In genomic region chr7:130069179-130069977, GRCh38 we compare ENCODE assay signal across 8 cellular contexts. TPM values are rescaled to one million over a fixed set of nuclear protein-coding genes. Genes with fewer than 3 reads are reported as not detected.
DNase-seq lines count a peak whose midpoint lies in the region; ATAC-seq and TF ChIP-seq lines count a peak whose summit lies in the region.

No MANE protein-coding gene starts in this region.

- H3K27me3 Mint-ChIP-seq in CD8-positive, alpha-beta memory T cell: peaks cover 0 to 4% of the 10 kb centered on the region in 2 donors

- H3K36me3 Mint-ChIP-seq in CD8-positive, alpha-beta memory T cell: peaks cover 0 to 17% (median 3%) of the 10 kb centered on the region in 3 donors

- CTCF ChIA-PET in CD8-positive, alpha-beta memory T cell (lab: Charles Lee): interaction anchor here (0.9 to 1.8 kb wide), 6 partner anchors 9 to 689 kb away, joined by 3 to 9 read pairs (median 4); partner anchors contain the start of gene TMEM209

- no peaks in the 10 kb centered on the region for H3K9me3 ChIP-seq in CD8-positive, alpha-beta memory T cell (ENCODE audit: low read length)
- no peaks in the 10 kb centered on the region for H3K9me3 ChIP-seq in neuron (ENCODE audit: low read length)

- no peak for DNase-seq in CD8-positive, alpha-beta memory T cell
- DNase-seq in NCI-H69 (lab: John Stamatoyannopoulos, UW) (peak; percentile 27), dorsolateral prefrontal cortex (no peak), nucleus accumbens (lab: John Stamatoyannopoulos, UW) (no peak), superior temporal gyrus (ENCODE audit: extremely low spot score) (no peak), C1 segment of cervical spinal cord (lab: John Stamatoyannopoulos, UW) (no peak)

- H3K9me3 Mint-ChIP-seq in CD8-positive, alpha-beta memory T cell: peaks cover 0 to 2% (median 0%) of the 10 kb centered on the region in 5 donors

- peak overlapping the region; percentile 19 to 97 (median 91) for H3K27ac Mint-ChIP-seq in CD8-positive, alpha-beta memory T cell

- H3K27me3 ChIP-seq in CD8-positive, alpha-beta memory T cell (ENCODE audit: insufficient read depth, low read length, poor library complexity, severe bottlenecking): no peaks in the 10 kb centered on the region
- peaks cover 0 to 4% (median 0%) of the 10 kb centered on the region in 45 donors for H3K27me3 ChIP-seq in dorsolateral prefrontal cortex
- H3K27me3 ChIP-seq in neuron (ENCODE audit: insufficient read depth, low read length): no peaks in the 10 kb centered on the region

- H3K27ac ChIP-seq in CD8-positive, alpha-beta memory T cell (ENCODE audit: low read depth, low read length): peak overlapping the region; percentile 70
- H3K27ac ChIP-seq in dorsolateral prefrontal cortex: peak overlapping the region in 55 of 59 donors; percentile 5 to 95 (median 86)

- H3K4me1 Mint-ChIP-seq in CD8-positive, alpha-beta memory T cell: peaks cover 34 to 42% (median 42%) of the 10 kb centered on the region in 3 donors

- no peak for ATAC-seq in GM21515 (IDR thresholded peaks at IDR 0.05; ENCODE audit: unreplicated experiment)

- H3K4me3 Mint-ChIP-seq in CD8-positive, alpha-beta memory T cell: peak overlapping the region; percentile 81 to 98 (median 91)

- H3K4me3 ChIP-seq in CD8-positive, alpha-beta memory T cell (ENCODE audit: low read length): peak overlapping the region; percentile 55
- H3K4me3 ChIP-seq in dorsolateral prefrontal cortex (peak overlapping the region; percentile 65 to 99 (median 90)), neuron (ENCODE audit: low read length) (peak overlapping the region; percentile 55)

- peaks cover 31% of the 10 kb centered on the region for H3K4me1 ChIP-seq in CD8-positive, alpha-beta memory T cell (ENCODE audit: insufficient read depth, low read length)
- peaks cover 15% of the 10 kb centered on the region for H3K4me1 ChIP-seq in neuron (ENCODE audit: insufficient read depth, low read length)

- intact Hi-C loops in dorsolateral prefrontal cortex (cut with DNase I): no loop called here

- peak overlapping the region; percentile 90 for H2AFZ ChIP-seq in neuron (ENCODE audit: low read depth, low read length)

- H3K36me3 ChIP-seq in CD8-positive, alpha-beta memory T cell (ENCODE audit: insufficient read depth, low read length): no peaks in the 10 kb centered on the region
- peaks cover 2% of the 10 kb centered on the region for H3K36me3 ChIP-seq in neuron (ENCODE audit: insufficient read depth, low read length)

- POLR2A ChIA-PET in CD8-positive, alpha-beta memory T cell (lab: Charles Lee): interaction anchor here (0.6 to 1.5 kb wide), 5 partner anchors 18 to 689 kb away, joined by 3 to 10 read pairs (median 6); partner anchors contain the start of genes TMEM209 and ZC3HC1

- no peak for TF ChIP-seq CTCF in dorsolateral prefrontal cortex (IDR thresholded peaks at IDR 0.05 in 54 of 56, conservative IDR thresholded peaks at IDR 0.05 in 2 of 56; ENCODE audit: low read depth in 1 of 56, partially characterized antibody in 56 of 56)

RNA-seq across cellular contexts. Expression of gene KLHDC10, which starts 1.0 kb away (rescaled TPM):
- total RNA-seq in CD8-positive, alpha-beta memory T cell: 10 to 100 TPM; 18.7 to 19.2 TPM
- 2.2 TPM for polyA plus RNA-seq in CD8-positive, alpha-beta memory T cell
- total RNA-seq in dorsolateral prefrontal cortex: 10 to 100 TPM; 32.2 to 63.0 (median 45.7) TPM

RNA-seq across cellular contexts. Expression of gene ZC3HC1, which starts 18.2 kb away (rescaled TPM):
- total RNA-seq in CD8-positive, alpha-beta memory T cell: 10 to 100 TPM; 27.4 to 28.0 TPM
- 10.5 TPM for polyA plus RNA-seq in CD8-positive, alpha-beta memory T cell
- 10 to 100 TPM; 10.8 to 23.0 (median 15.9) TPM for total RNA-seq in dorsolateral prefrontal cortex
